In genomic region chr2:156486614-156487013, GRCh38 we compare ENCODE assay signal across 27 cellular contexts.
"Had no signal": no experiment of that assay in that cellular context is flagged by ENCODE, and none has a peak within 500 bp of the region (broad histone marks: within the 10 kb centered on the region; RNA-seq: fewer than 3 reads in every experiment).

No MANE protein-coding gene starts in this region.

- ATAC-seq: activated CD8-positive, alpha-beta memory T cell treated with anti-CD3 and anti-CD28 coated beads, Interleukin-2, amount 10 ng/mL, durations not matched to agents 7 days and 5 days; activated CD8-positive, alpha-beta T cell treated with anti-CD3 and anti-CD28 coated beads, Interleukin-2, amount 10 ng/mL, durations not matched to agents 7 days and 5 days; esophagus mucosa had no signal

- H3K27ac ChIP-seq: ascending aorta, breast epithelium, cardiac muscle cell, coronary artery, dorsolateral prefrontal cortex had no signal

- H3K4me1 ChIP-seq: ascending aorta had no signal

- H3K27me3 ChIP-seq: ascending aorta, breast epithelium, cardiac muscle cell, dorsolateral prefrontal cortex had no signal

- DNase-seq: activated CD4-positive, alpha-beta memory T cell treated with anti-CD3 and anti-CD28 coated beads for 36 hours; activated CD4-positive, alpha-beta T cell treated with anti-CD3 and anti-CD28 coated beads for 36 hours; activated CD4-positive, alpha-beta T cell treated with anti-CD3 and anti-CD28 coated beads, Interleukin-2, amount 10 ng/mL, durations not matched to agents 24 days and 14 days; activated CD4-positive, CD25-positive, alpha-beta regulatory T cell; activated CD4-positive, CD25-positive, alpha-beta regulatory T cell treated with anti-CD3 and anti-CD28 coated beads, Interleukin-2, amount 50 U/mL, for 72 hours; activated CD8-positive, alpha-beta memory T cell treated with anti-CD3 and anti-CD28 coated beads, Interleukin-2, amount 10 ng/mL, durations not matched to agents 7 days and 5 days; activated CD8-positive, alpha-beta memory T cell treated with anti-CD3 and anti-CD28 coated beads, Interleukin-2, amount 50 U/mL, for 4 hours; activated CD8-positive, alpha-beta T cell treated with anti-CD3 and anti-CD28 coated beads, Interleukin-2, amount 10 ng/mL, durations not matched to agents 7 days and 5 days; activated gamma-delta T cell; activated naive CD4-positive, alpha-beta T cell; activated naive CD4-positive, alpha-beta T cell treated with anti-CD3 and anti-CD28 coated beads, Interleukin-2, amount 10 ng/mL, durations not matched to agents 7 days and 5 days; activated naive CD8-positive, alpha-beta T cell treated with anti-CD3 and anti-CD28 coated beads, Interleukin-2, amount 10 ng/mL, durations not matched to agents 7 days and 5 days; activated T-cell treated with anti-CD3 and anti-CD28 coated beads, Interleukin-2, amount 50 U/mL, for 1 hour; activated T-cell treated with anti-CD3 and anti-CD28 coated beads, Interleukin-2, amount 50 U/mL, for 48 hours; central memory CD4-positive, alpha-beta T cell; cerebellar nuclear complex; dorsolateral prefrontal cortex; effector memory CD4-positive, alpha-beta T cell; endodermal cell; head of caudate nucleus; T-helper 2 cell had no signal

- H3K9me3 ChIP-seq: ascending aorta, breast epithelium had no signal

- FAIRE-seq: frontal cortex had no signal

- H3K4me3 ChIP-seq: ascending aorta, breast epithelium, cardiac muscle cell, coronary artery, dorsolateral prefrontal cortex had no signal

- H3K36me3 ChIP-seq: ascending aorta, breast epithelium, cardiac muscle cell had no signal
